In genomic region chr7:101108961-101109360, GRCh38 we compare ENCODE assay signal across 12 cellular contexts. TPM values are rescaled to one million over a fixed set of nuclear protein-coding genes. Genes with fewer than 3 reads are reported as not detected.
DNase-seq lines count a peak whose midpoint lies in the region; ATAC-seq, FAIRE-seq and TF ChIP-seq lines count a peak whose summit lies in the region.
"Had no signal": no experiment of that assay in that cellular context is flagged by ENCODE, and none has a peak within 500 bp of the region (broad histone marks: within the 10 kb centered on the region; RNA-seq: fewer than 3 reads in every experiment).

No MANE protein-coding gene starts in this region.

- H2AFZ ChIP-seq in GM23338 = peak overlapping the region; percentile 18; the same call in 1 of the 2 replicates

- peak; percentile 59 for FAIRE-seq in RCC 7860 (lab: Jason Lieb, UNC)
- FAIRE-seq: TTC549 had no signal

- DNase-seq in GM23338 (ENCODE audit: low spot score) (no peak), RCC 7860 (ENCODE audit: low spot score) (peak; percentile 91), esophagus squamous epithelium (lab: John Stamatoyannopoulos, UW) (no peak), G401 (ENCODE audit: low spot score) (no peak), NCI-H69 (lab: John Stamatoyannopoulos, UW) (no peak), activated gamma-delta T cell treated with Interleukin-2 at 50 U/mL for 16 hours (no peak)
- DNase-seq: CD4-positive, alpha-beta memory T cell; NCI-H526 treated with DMSO at 0.1 percent for 48 hours had no signal

- no peak for TF ChIP-seq POLR2A in esophagus squamous epithelium (IDR thresholded peaks at IDR 0.05)

- in situ Hi-C loops in G401 (cut with HindIII; ENCODE audit: low sequenced_read_pairs) = no loop called here

- no peak overlapping the region for H3K27ac ChIP-seq in GM23338 (ENCODE audit: low read depth)
- H3K27ac ChIP-seq in esophagus squamous epithelium = peak overlapping the region; percentile 59 to 77 (median 68)
- peak overlapping the region in 14 of 21 experiments; percentile 11 to 84 (median 44) for H3K27ac ChIP-seq in skin epidermis

- H3K4me3 ChIP-seq in GM23338 (no peak overlapping the region), esophagus squamous epithelium (no peak overlapping the region), skin epidermis (no peak overlapping the region)

- H3K4me1 Mint-ChIP-seq in GM23338 = peaks cover 9% of the 10 kb centered on the region
- H3K4me1 Mint-ChIP-seq: CD4-positive, alpha-beta memory T cell had no signal

- H4K20me1 ChIP-seq in GM23338 (replicated peaks; ENCODE audit: insufficient read depth) = no peaks in the 10 kb centered on the region

- H3K4me2 ChIP-seq in GM23338 = no peak overlapping the region

- no peak overlapping the region for H3K4me3 Mint-ChIP-seq in GM23338
- H3K4me3 Mint-ChIP-seq: activated naive CD8-positive, alpha-beta T cell; CD4-positive, alpha-beta memory T cell had no signal

- H3K36me3 Mint-ChIP-seq in GM23338 (ENCODE audit: low read depth) = no peaks in the 10 kb centered on the region
- H3K36me3 Mint-ChIP-seq: activated naive CD8-positive, alpha-beta T cell; CD4-positive, alpha-beta memory T cell had no signal

- H3K27me3 Mint-ChIP-seq in GM23338 (ENCODE audit: insufficient read depth, low read depth, poor library complexity) = peaks cover 13% of the 10 kb centered on the region

- ATAC-seq in GM23338 (no peak; the same call in 2 of the 3 replicates), HG02970 (IDR thresholded peaks at IDR 0.05; ENCODE audit: low FRiP score, unreplicated experiment) (no peak)

- no peaks in the 10 kb centered on the region for H3K79me2 ChIP-seq in GM23338 (replicated peaks; ENCODE audit: insufficient read depth)

- WGBS in esophagus squamous epithelium, 2 donors = 43 to 70% methylated on average over 2 to 5 of the region's 7 CpGs

- no peaks in the 10 kb centered on the region for H3K9me2 ChIP-seq in GM23338 (ENCODE audit: insufficient read depth)

- H3K27me3 ChIP-seq in GM23338 (ENCODE audit: insufficient read depth) (no peaks in the 10 kb centered on the region), esophagus squamous epithelium (no peaks in the 10 kb centered on the region)

- H3K9me3 Mint-ChIP-seq in GM23338 = no peaks in the 10 kb centered on the region

- H3F3A ChIP-seq in GM23338 (replicated peaks; ENCODE audit: low read depth) = no peaks in the 10 kb centered on the region

- H3K36me3 ChIP-seq in GM23338 (ENCODE audit: insufficient read depth) = no peaks in the 10 kb centered on the region
- H3K36me3 ChIP-seq in esophagus squamous epithelium = no peaks in the 10 kb centered on the region

- intact Hi-C loops in esophagus squamous epithelium (cut with DNase I) = no loop called here

- no peak overlapping the region for H3K27ac Mint-ChIP-seq in GM23338
- H3K27ac Mint-ChIP-seq: activated naive CD8-positive, alpha-beta T cell had no signal

- TF ChIP-seq CTCF in GM23338 (conservative IDR thresholded peaks at IDR 0.05; ENCODE audit: low read depth in 2 of 2) (no peak), esophagus squamous epithelium (IDR thresholded peaks at IDR 0.05) (no peak)

- H3K9me3 ChIP-seq in esophagus squamous epithelium = no peaks in the 10 kb centered on the region

- H3K4me1 ChIP-seq in GM23338 (ENCODE audit: insufficient read depth) (no peaks in the 10 kb centered on the region), esophagus squamous epithelium (peaks cover 17 to 56% (median 41%) of the 10 kb centered on the region in 3 donors)

TF ChIP-seq in GM23338, 12 proteins besides CTCF, POLR2A, EP300 and RAD21 (continues in another document):
- TF ChIP-seq EZH2phosphoT487 (IDR thresholded peaks at IDR 0.05; ENCODE audit: unreplicated experiment) (no peak), ETS1 (IDR thresholded peaks at IDR 0.05) (no peak), CREB1 (CRISPR knock-in tag; IDR thresholded peaks at IDR 0.05; ENCODE audit: low read depth) (no peak), EZH2 (IDR thresholded peaks at IDR 0.05; ENCODE audit: low read depth, unreplicated experiment) (no peak), STAT1 (IDR thresholded peaks at IDR 0.05; ENCODE audit: unreplicated experiment) (no peak), ZNF331 (CRISPR knock-in tag; IDR thresholded peaks at IDR 0.05; ENCODE audit: low read depth) (no peak), JUNB (IDR thresholded peaks at IDR 0.05; ENCODE audit: unreplicated experiment) (no peak), POLR2AphosphoS5 (IDR thresholded peaks at IDR 0.05; ENCODE audit: low read depth) (no peak), ZNF114 (CRISPR knock-in tag; IDR thresholded peaks at IDR 0.05) (no peak), NANOG (IDR thresholded peaks at IDR 0.05; ENCODE audit: borderline replicate concordance) (no peak), REST (IDR thresholded peaks at IDR 0.05; ENCODE audit: unreplicated experiment) (no peak)

RNA-seq across cellular contexts. Expression of gene SERPINE1, which starts 17.9 kb away (rescaled TPM):
- total RNA-seq in GM23338 (2014; rRNA removed; shearing (Covaris generic)) = 0.97 and 2.0 TPM in 2 replicates
- 0.63 and 1.2 TPM in 2 replicates for polyA plus RNA-seq in GM23338 (2016; fragmentation: Nextera tagmentation; extraction: Ambion mirVana)
- 1 to 10 TPM; 1.1 to 4.8 (median 3.1) TPM for total RNA-seq in esophagus squamous epithelium
- 103 and 113 TPM in 2 replicates for total RNA-seq in G401 (2014; rRNA removed; shearing (Covaris generic))
- polyA plus RNA-seq: CD4-positive, alpha-beta memory T cell had no signal

RNA-seq across cellular contexts. Expression of gene TRIM56, which starts 23.7 kb away (rescaled TPM):
- 12.9 and 15.7 TPM in 2 replicates for total RNA-seq in GM23338 (2014; rRNA removed; shearing (Covaris generic))
- 8.7 and 10.0 TPM in 2 replicates for polyA plus RNA-seq in GM23338 (2016; fragmentation: Nextera tagmentation; extraction: Ambion mirVana)
- 10 to 100 TPM; 12.1 to 19.6 (median 13.6) TPM for total RNA-seq in esophagus squamous epithelium
- 5.6 and 9.9 TPM in 2 replicates for total RNA-seq in G401 (2014; rRNA removed; shearing (Covaris generic))

RNA-seq across cellular contexts. Expression of gene AP1S1, which starts 45.3 kb away (rescaled TPM):
- total RNA-seq in GM23338 (2014; rRNA removed; shearing (Covaris generic)) = 60.6 and 62.9 TPM in 2 replicates
- 11.5 and 12.2 TPM in 2 replicates for polyA plus RNA-seq in GM23338 (2016; fragmentation: Nextera tagmentation; extraction: Ambion mirVana)
- 100 to 1,000 TPM in 1 of 4 donors, 10 to 100 TPM in 3; 42.7 to 144 (median 64.3) TPM for total RNA-seq in esophagus squamous epithelium
- 211 and 215 TPM in 2 replicates for total RNA-seq in G401 (2014; rRNA removed; shearing (Covaris generic))

RNA-seq across cellular contexts. Expression of gene VGF, which starts 56.4 kb away (rescaled TPM):
- 3.3 and 4.4 TPM in 2 replicates for total RNA-seq in GM23338 (2014; rRNA removed; shearing (Covaris generic))
- polyA plus RNA-seq in GM23338 (2016; fragmentation: Nextera tagmentation; extraction: Ambion mirVana) = 2.6 and 3.0 TPM in 2 replicates
- total RNA-seq in esophagus squamous epithelium = not detected
- 122 and 148 TPM in 2 replicates for total RNA-seq in G401 (2014; rRNA removed; shearing (Covaris generic))
- total RNA-seq: CD4-positive, alpha-beta memory T cell had no signal
- polyA plus RNA-seq: CD4-positive, alpha-beta memory T cell had no signal

Comparison
In these comparisons a context has a peak if more than half of its experiments do, and no peak if none do; other contexts are left out.
1. RNA of gene SERPINE1, which starts 17.9 kb away (total RNA-seq): 103 to 113 TPM in G401; 1.1 to 4.8 TPM in esophagus squamous epithelium and 0.97 to 2.0 TPM in GM23338; every median in the first group is over 10 times any median in the second.